ENCODE assay signal across 9 cellular contexts in genomic region chr12:21655594-21655993, GRCh38. TPM values are rescaled to one million over a fixed set of nuclear protein-coding genes. Genes with fewer than 3 reads are reported as not detected.
DNase-seq lines count a peak whose midpoint lies in the region; ATAC-seq and TF ChIP-seq lines count a peak whose summit lies in the region.
"Had no signal": no experiment of that assay in that cellular context is flagged by ENCODE, and none has a peak within 500 bp of the region (broad histone marks: within the 10 kb centered on the region; RNA-seq: fewer than 3 reads in every experiment).

No MANE protein-coding gene starts in this region.

- intact Hi-C loops in cardiac septum (cut with DNase I): loop anchor here (5.0 kb wide), 2 partner anchors 153 to 218 kb away; partner anchors contain the start of genes GOLT1B, PYROXD1 and RECQL
- intact Hi-C loops in activated T-helper 1 cell treated with anti-CD3 and anti-CD28 coated beads, Interleukin-12 subunit alpha, Interleukin-12 subunit beta, Interleukin-2, Interleukin-4 antibody, amounts not matched to agents 30 ng/mL and 10 ng/mL and 1 ng/mL, durations not matched to agents 14 hours and 24 hours and 36 hours (cut with micrococcal nuclease): loop anchor here (5.0 to 10.0 kb wide), 3 partner anchors 392 to 999 kb away; partner anchors contain the start of genes C2CD5 and CMAS

- H3K36me3 Mint-ChIP-seq in activated T-helper 1 cell treated with anti-CD3 and anti-CD28 coated beads, Interleukin-12 subunit alpha, Interleukin-12 subunit beta, Interleukin-2, Interleukin-4 antibody, amounts not matched to agents 30 ng/mL and 10 ng/mL and 1 ng/mL, durations not matched to agents 14 hours and 24 hours and 36 hours (ENCODE audit: low read depth): peaks cover 45% of the 10 kb centered on the region

- peak overlapping the region; percentile 72 to 83 for H3K4me3 ChIP-seq in right atrium auricular region
- peak overlapping the region; percentile 98 for H3K4me3 ChIP-seq in iPS-15b (ENCODE audit: low read depth, low read length)

- ATAC-seq in HG03045 (IDR thresholded peaks at IDR 0.05; ENCODE audit: unreplicated experiment): no peak
- no peak for ATAC-seq in GM18511 (IDR thresholded peaks at IDR 0.05; ENCODE audit: unreplicated experiment)

- DNase-seq in right atrium auricular region (ENCODE audit: low spot score) (no peak), cardiac septum (ENCODE audit: low spot score) (no peak), NCI-H345 (lab: John Stamatoyannopoulos, UW) (no peak), hypothalamus (lab: John Stamatoyannopoulos, UW) (no peak)
- no peak for DNase-seq in activated T-helper 1 cell treated with anti-CD3 and anti-CD28 coated beads, Interleukin-12 subunit alpha, Interleukin-12 subunit beta, Interleukin-2, Interleukin-4 antibody, amounts not matched to agents 30 ng/mL and 10 ng/mL and 1 ng/mL, durations not matched to agents 14 hours and 24 hours and 36 hours (ENCODE audit: low spot score)
- DNase-seq: amniotic stem cell had no signal

- H3K36me3 ChIP-seq in right atrium auricular region (peaks cover 34% of the 10 kb centered on the region), iPS-15b (ENCODE audit: control insufficient read depth, insufficient read depth, low read length) (peaks cover 21% of the 10 kb centered on the region)

- H3K9me3 ChIP-seq in right atrium auricular region: no peaks in the 10 kb centered on the region
- H3K9me3 ChIP-seq in iPS-15b (ENCODE audit: control insufficient read depth, insufficient read depth, low read length): no peaks in the 10 kb centered on the region

- no peak for TF ChIP-seq CTCF in right atrium auricular region (IDR thresholded peaks at IDR 0.05)

- peak overlapping the region; percentile 95 for H3K4me3 Mint-ChIP-seq in activated T-helper 1 cell treated with anti-CD3 and anti-CD28 coated beads, Interleukin-12 subunit alpha, Interleukin-12 subunit beta, Interleukin-2, Interleukin-4 antibody, amounts not matched to agents 30 ng/mL and 10 ng/mL and 1 ng/mL, durations not matched to agents 14 hours and 24 hours and 36 hours

- no peaks in the 10 kb centered on the region for H3K27me3 Mint-ChIP-seq in activated T-helper 1 cell treated with anti-CD3 and anti-CD28 coated beads, Interleukin-12 subunit alpha, Interleukin-12 subunit beta, Interleukin-2, Interleukin-4 antibody, amounts not matched to agents 30 ng/mL and 10 ng/mL and 1 ng/mL, durations not matched to agents 14 hours and 24 hours and 36 hours (ENCODE audit: insufficient read depth)

- no peak overlapping the region for H3K9ac ChIP-seq in iPS-15b (ENCODE audit: low read depth, low read length)

- H3K9me3 Mint-ChIP-seq in activated T-helper 1 cell treated with anti-CD3 and anti-CD28 coated beads, Interleukin-12 subunit alpha, Interleukin-12 subunit beta, Interleukin-2, Interleukin-4 antibody, amounts not matched to agents 30 ng/mL and 10 ng/mL and 1 ng/mL, durations not matched to agents 14 hours and 24 hours and 36 hours: no peaks in the 10 kb centered on the region

- peaks cover 0 to 25% of the 10 kb centered on the region in 2 donors for H3K4me1 ChIP-seq in right atrium auricular region
- H3K4me1 ChIP-seq in iPS-15b (ENCODE audit: control insufficient read depth, insufficient read depth, low read length): peaks cover 5% of the 10 kb centered on the region

- H3K27me3 ChIP-seq in right atrium auricular region (no peaks in the 10 kb centered on the region), iPS-15b (ENCODE audit: control insufficient read depth, insufficient read depth, low read length) (no peaks in the 10 kb centered on the region)

- H3K27ac ChIP-seq in right atrium auricular region: peak overlapping the region; percentile 96 to 98

- H3K4me1 Mint-ChIP-seq in activated T-helper 1 cell treated with anti-CD3 and anti-CD28 coated beads, Interleukin-12 subunit alpha, Interleukin-12 subunit beta, Interleukin-2, Interleukin-4 antibody, amounts not matched to agents 30 ng/mL and 10 ng/mL and 1 ng/mL, durations not matched to agents 14 hours and 24 hours and 36 hours (ENCODE audit: low read depth): peaks cover 67% of the 10 kb centered on the region

- H3K27ac Mint-ChIP-seq in activated T-helper 1 cell treated with anti-CD3 and anti-CD28 coated beads, Interleukin-12 subunit alpha, Interleukin-12 subunit beta, Interleukin-2, Interleukin-4 antibody, amounts not matched to agents 30 ng/mL and 10 ng/mL and 1 ng/mL, durations not matched to agents 14 hours and 24 hours and 36 hours: peak overlapping the region; percentile 40

RNA-seq across cellular contexts. Expression of gene LDHB, which starts 2.0 kb away (rescaled TPM):
- total RNA-seq in right atrium auricular region: 1,000 to 10,000 TPM in 1 of 2 donors, 100 to 1,000 TPM in 1; 727 to 1,254 TPM
- 1,416 TPM for total RNA-seq in cardiac septum
- 1,359 and 1,451 TPM in 2 replicates for total RNA-seq in activated T-helper 1 cell treated with anti-CD3 and anti-CD28 coated beads, Interleukin-12 subunit alpha, Interleukin-12 subunit beta, Interleukin-2, Interleukin-4 antibody, amounts not matched to agents 30 ng/mL and 10 ng/mL and 1 ng/mL, durations not matched to agents 14 hours and 24 hours and 36 hours

RNA-seq across cellular contexts. Expression of gene GYS2, which starts 50.9 kb away (rescaled TPM):
- not detected for total RNA-seq in right atrium auricular region
- total RNA-seq in cardiac septum: not detected
- total RNA-seq in activated T-helper 1 cell treated with anti-CD3 and anti-CD28 coated beads, Interleukin-12 subunit alpha, Interleukin-12 subunit beta, Interleukin-2, Interleukin-4 antibody, amounts not matched to agents 30 ng/mL and 10 ng/mL and 1 ng/mL, durations not matched to agents 14 hours and 24 hours and 36 hours: 0.16 TPM in 1 of 2 replicates, not detected in the other
